9 cellular contexts compared by ENCODE assay signal in genomic region chr1:10430216-10431064, GRCh38. TPM values are rescaled to one million over a fixed set of nuclear protein-coding genes. Genes with fewer than 3 reads are reported as not detected.
DNase-seq lines count a peak whose midpoint lies in the region; ATAC-seq, FAIRE-seq and TF ChIP-seq lines count a peak whose summit lies in the region.
"Had no signal": no experiment of that assay in that cellular context is flagged by ENCODE, and none has a peak within 500 bp of the region (broad histone marks: within the 10 kb centered on the region; RNA-seq: fewer than 3 reads in every experiment).

Gene CENPS (plus strand): TSS chr1:10430433. CDS start chr1:10430518, 85 bp downstream.

- peaks cover 8% of the 10 kb centered on the region for H3K4me1 Mint-ChIP-seq in central memory CD8-positive, alpha-beta T cell

- TF ChIP-seq CTCF in AG10803 (conservative IDR thresholded peaks at IDR 0.05; ENCODE audit: low read length) (peak; percentile 62), kidney (IDR thresholded peaks at IDR 0.05; ENCODE audit: borderline replicate concordance, extremely low read depth, insufficient read depth) (peak; percentile 91)

- H3K4me3 ChIP-seq in AG10803 (ENCODE audit: low read length) (peak within 1 kb of the TSS; percentile 92), kidney (ENCODE audit: low read length in 2 of 2) (peak within 1 kb of the TSS; percentile 74 to 98)

- peaks cover 10% of the 10 kb centered on the region for H3K36me3 Mint-ChIP-seq in central memory CD8-positive, alpha-beta T cell (ENCODE audit: insufficient read depth)

- H3K9me3 Mint-ChIP-seq in central memory CD8-positive, alpha-beta T cell: no peaks in the 10 kb centered on the region

- ATAC-seq in GM18909 (IDR thresholded peaks at IDR 0.05; ENCODE audit: poor library complexity, unreplicated experiment): peak; percentile 82
- ATAC-seq in HG03159 (IDR thresholded peaks at IDR 0.05; ENCODE audit: unreplicated experiment): peak; percentile 75
- peak; percentile 84 to 87 for ATAC-seq in activated CD4-positive, CD25-positive, alpha-beta regulatory T cell treated with anti-CD3 and anti-CD28 coated beads, Interleukin-2, amount 50 U/mL, for 24 hours
- ATAC-seq in central memory CD8-positive, alpha-beta T cell (replicated peaks; ENCODE audit: extremely low read depth, poor library complexity, severe bottlenecking): peak; percentile 81

- H3K27ac Mint-ChIP-seq in central memory CD8-positive, alpha-beta T cell (ENCODE audit: low read depth): peak within 1 kb of the TSS; percentile 80

- H3K27ac ChIP-seq in kidney (ENCODE audit: low read depth in 2 of 2, low read length in 2 of 2): peak within 1 kb of the TSS; percentile 8 to 63

- no peak for FAIRE-seq in kidney (lab: Jason Lieb, UNC)
- FAIRE-seq: colon had no signal

- peak within 1 kb of the TSS; percentile 89 for H3K4me3 Mint-ChIP-seq in central memory CD8-positive, alpha-beta T cell

- peak within 1 kb of the TSS; percentile 78 to 91 for H3K9ac ChIP-seq in kidney (ENCODE audit: low read length in 2 of 2)

- DNase-seq in AG10803 (ENCODE audit: low read depth) (peak; percentile 77), NCI-H446 (lab: John Stamatoyannopoulos, UW) (peak; percentile 94 to 97), kidney (peak; percentile 96)
- peak; percentile 76 to 84 for DNase-seq in central memory CD8-positive, alpha-beta T cell (ENCODE audit: low spot score in 2 of 2)
- DNase-seq in stimulated activated CD4-positive, alpha-beta T cell treated with anti-CD3 and anti-CD28 coated beads, Interleukin-15, amount 100 ng/mL, for 1 hour (ENCODE audit: low read depth in 1 of 2, low spot score in 1 of 2): peak; percentile 79 to 95

- peaks cover 9 to 15% of the 10 kb centered on the region in 2 donors for H3K4me1 ChIP-seq in kidney (ENCODE audit: control insufficient read depth in 1 of 2, insufficient read depth in 1 of 2, low read depth in 1 of 2, low read length in 2 of 2)

- H3K27me3 Mint-ChIP-seq in central memory CD8-positive, alpha-beta T cell: no peaks in the 10 kb centered on the region

- intact Hi-C loops in kidney (cut with DNase I): no loop called here

- H3K36me3 ChIP-seq in kidney (ENCODE audit: control insufficient read depth in 1 of 2, insufficient read depth in 2 of 2, low read length in 2 of 2): no peaks in the 10 kb centered on the region

- H3K9me3 ChIP-seq in kidney (ENCODE audit: control insufficient read depth in 1 of 2, low read length in 2 of 2): no peaks in the 10 kb centered on the region

RNA-seq across cellular contexts. Expression of gene CENPS, which starts in this region (rescaled TPM):
- 21.9 TPM for total RNA-seq in kidney
- 45.1 TPM for polyA plus RNA-seq in kidney (ENCODE audit: insufficient read depth, low read depth, low replicate concordance)

Comparison
In these comparisons a context has a peak if more than half of its experiments do, and no peak if none do; other contexts are left out.
1. Peak in every context shown above with its lines: DNase-seq, ATAC-seq, H3K4me3 ChIP-seq and H3K27ac ChIP-seq.